In genomic region chr16:73265124-73265838, GRCh38 we compare ENCODE assay signal across 20 cellular contexts.
DNase-seq lines count a peak whose midpoint lies in the region; ATAC-seq, FAIRE-seq and TF ChIP-seq lines count a peak whose summit lies in the region.
"Had no signal": no experiment of that assay in that cellular context is flagged by ENCODE, and none has a peak within 500 bp of the region (broad histone marks: within the 10 kb centered on the region; RNA-seq: fewer than 3 reads in every experiment).

No MANE protein-coding gene starts in this region.

- TF ChIP-seq CTCF in endodermal cell (conservative IDR thresholded peaks at IDR 0.05) (no peak), pancreas (IDR thresholded peaks at IDR 0.05) (no peak)

- H3K36me3 ChIP-seq in endodermal cell (ENCODE audit: control insufficient read depth, insufficient read depth, low read length), result no peaks in the 10 kb centered on the region
- H3K36me3 ChIP-seq in pancreas, result no peaks in the 10 kb centered on the region
- H3K36me3 ChIP-seq: SJCRH30 had no signal

- no peaks in the 10 kb centered on the region for H3K4me1 Mint-ChIP-seq in endodermal cell

- intact Hi-C loops in pancreas (cut with DNase I), result no loop called here

- H3K4me1 ChIP-seq in endodermal cell (ENCODE audit: control insufficient read depth, insufficient read depth, low read length), result no peaks in the 10 kb centered on the region
- no peaks in the 10 kb centered on the region for H3K4me1 ChIP-seq in pancreas
- H3K4me1 ChIP-seq: SJCRH30 had no signal

- H3K27ac ChIP-seq in endodermal cell (ENCODE audit: low read depth, low read length) (no peak overlapping the region), pancreas (peak overlapping the region in 1 of 4 donors; percentile 28)
- H3K27ac ChIP-seq: HL-60, SJCRH30 had no signal

- no peaks in the 10 kb centered on the region for H3K27me3 ChIP-seq in endodermal cell (ENCODE audit: control insufficient read depth, insufficient read depth, low read length, poor library complexity, severe bottlenecking)
- no peaks in the 10 kb centered on the region for H3K27me3 ChIP-seq in pancreas
- H3K27me3 ChIP-seq: SJCRH30 had no signal

- DNase-seq in Daoy (ENCODE audit: low read depth) (peak; percentile 9), M059J (ENCODE audit: low read depth) (peak; percentile 4), endodermal cell (peak; percentile 61), pancreas (peak in 3 of 6 donors; percentile 12 to 21 (median 19)), hypothalamus (lab: John Stamatoyannopoulos, UW) (no peak), DMS153 (lab: John Stamatoyannopoulos, UW) (no peak)
- DNase-seq: C1 segment of cervical spinal cord, DMS79 treated with DMSO at 0.1 percent for 48 hours, HFFc6, NCI-H1048, NCI-H1436, NCI-H2029, NCI-H2171 treated with DMSO at 0.1 percent for 48 hours, NCI-H446, NCI-H526 treated with DMSO at 0.1 percent for 48 hours, SJCRH30 had no signal

- H3K4me3 ChIP-seq in endodermal cell (ENCODE audit: low read length) (no peak overlapping the region), pancreas (no peak overlapping the region)
- H3K4me3 ChIP-seq: SJCRH30 had no signal

- no peaks in the 10 kb centered on the region for H3K36me3 Mint-ChIP-seq in endodermal cell (ENCODE audit: low read depth)

- H3K9me3 ChIP-seq in endodermal cell (ENCODE audit: control insufficient read depth, low read length) (no peaks in the 10 kb centered on the region), pancreas (no peaks in the 10 kb centered on the region)
- H3K9me3 ChIP-seq: SJCRH30 had no signal

- H3K9me3 Mint-ChIP-seq in endodermal cell, result peaks cover 11% of the 10 kb centered on the region
- H3K9me3 Mint-ChIP-seq: HFFc6 had no signal

- no peak for FAIRE-seq in pancreas (lab: Jason Lieb, UNC)
- FAIRE-seq: G401.6 had no signal

- ATAC-seq in pancreas, result peak in 3 of 4 donors; percentile 65 to 77 (median 70)
- no peak for ATAC-seq in GM18502 (IDR thresholded peaks at IDR 0.05; ENCODE audit: poor library complexity, unreplicated experiment)
- ATAC-seq: Panc1 had no signal

- no peaks in the 10 kb centered on the region for H3K27me3 Mint-ChIP-seq in endodermal cell (ENCODE audit: insufficient read depth)

- no peak overlapping the region for H3K4me3 Mint-ChIP-seq in endodermal cell
- H3K4me3 Mint-ChIP-seq: HFFc6 had no signal

- H3K9ac ChIP-seq in endodermal cell (ENCODE audit: extremely low read depth, low read length, poor library complexity, severe bottlenecking), result no peak overlapping the region

- H3K27ac Mint-ChIP-seq in endodermal cell, result no peak overlapping the region
- H3K27ac Mint-ChIP-seq: HFFc6 had no signal

- 74 to 76% methylated on average over 9 to 10 of the region's 10 CpGs for WGBS in endodermal cell (ENCODE audit: insufficient coverage in 1 of 2, insufficient read length in 1 of 2), 2 experiments
- 39 to 43% methylated on average over 10 of the region's 10 CpGs for WGBS in pancreas, 2 donors

Comparison
In these comparisons a context has a peak if more than half of its experiments do, and no peak if none do; other contexts are left out.
1. DNase-seq: peak in Daoy (single experiment), M059J (single experiment) and endodermal cell (single experiment); none in hypothalamus (0 of 51) and DMS153 (single experiment).